ENCODE assay signal across 1 cellular context in the genomic region with DNA sequence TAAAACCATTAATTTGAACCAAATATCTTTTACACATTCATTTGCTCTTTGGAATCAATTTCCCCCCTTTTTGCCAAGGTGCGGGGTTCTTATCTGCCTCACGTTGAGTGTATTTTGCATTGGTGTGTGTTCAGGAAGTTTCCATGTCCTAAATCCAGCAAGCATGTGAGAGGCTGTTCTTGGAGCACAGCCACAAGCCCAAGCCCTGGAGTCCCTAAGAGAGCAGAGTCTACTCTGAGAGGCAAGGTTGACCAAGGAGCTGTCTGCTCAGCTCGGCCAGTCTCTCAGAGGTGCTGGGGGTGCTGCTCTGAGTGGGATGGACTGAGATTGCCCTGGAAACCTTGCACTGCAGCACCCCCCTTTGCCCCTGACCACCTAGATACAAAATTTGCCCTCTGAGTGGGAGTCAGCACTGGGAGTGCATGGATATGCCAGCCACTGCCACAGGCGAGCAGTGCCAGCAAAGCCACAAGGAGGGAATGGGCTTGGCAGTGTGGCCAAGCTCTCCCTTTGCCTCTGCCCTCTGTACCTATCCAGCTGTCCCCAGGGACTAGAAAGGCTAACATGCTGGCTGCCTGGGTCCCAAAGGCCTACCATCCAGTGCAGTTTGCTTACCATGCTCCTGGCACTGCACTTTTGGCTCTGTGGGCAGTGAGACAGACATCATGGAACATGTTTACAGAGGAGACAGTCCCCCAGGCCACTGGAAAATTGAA.
A peak's percentile ranks its signal among the peaks of the same experiment; 100 is the strongest.
TF ChIP-seq lines count a peak whose summit lies in the region.

No MANE protein-coding gene starts in this region.

TF ChIP-seq in H1, 55 proteins besides CTCF, POLR2A, EP300 and RAD21:
- peak; percentile 46; the same call in 1 of the 2 replicates for TF ChIP-seq POLR2AphosphoS5 (IDR thresholded peaks at IDR 0.05; ENCODE audit: low read depth, low read length)
- TF ChIP-seq EGR1 (IDR thresholded peaks at IDR 0.05; ENCODE audit: borderline replicate concordance, low read depth, low read length), result no peak
- no peak for TF ChIP-seq TAF1 (IDR thresholded peaks at IDR 0.05; ENCODE audit: low read depth, low read length)
